Comparison of ENCODE assay signal across 11 cellular contexts in the genomic region with DNA sequence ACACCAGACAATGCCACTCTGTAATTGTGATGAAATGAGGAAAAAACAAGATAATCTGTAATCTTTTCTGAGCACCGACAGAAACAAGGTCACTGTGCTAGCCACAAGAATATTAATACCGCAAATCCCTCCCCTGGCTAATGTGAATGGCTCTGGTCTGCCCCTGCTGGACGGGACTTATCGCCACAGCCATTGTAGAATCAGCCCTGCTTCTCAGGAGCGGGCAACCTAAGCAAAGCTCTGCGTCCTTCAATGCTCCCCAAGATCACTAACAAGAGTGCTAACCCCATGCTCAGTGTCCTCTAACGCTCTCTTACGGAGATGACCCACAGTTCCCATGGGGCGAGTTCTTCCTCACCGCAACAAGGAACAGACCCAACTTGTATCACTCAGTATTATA. TPM values are rescaled to one million over a fixed set of nuclear protein-coding genes. Genes with fewer than 3 reads are reported as not detected.
DNase-seq lines count a peak whose midpoint lies in the region; ATAC-seq, FAIRE-seq and TF ChIP-seq lines count a peak whose summit lies in the region.
"Had no signal": no experiment of that assay in that cellular context is flagged by ENCODE, and none has a peak within 500 bp of the region (broad histone marks: within the 10 kb centered on the region; RNA-seq: fewer than 3 reads in every experiment).

No MANE protein-coding gene starts in this region.

- no peak overlapping the region for H3K4me2 ChIP-seq in hepatocyte

- no peak for ATAC-seq in pancreas
- ATAC-seq in GM21447 (IDR thresholded peaks at IDR 0.05; ENCODE audit: unreplicated experiment) = no peak

- H3K9me2 ChIP-seq in hepatocyte (replicated peaks; ENCODE audit: insufficient read depth) = no peaks in the 10 kb centered on the region

- no peak for FAIRE-seq in pancreas (lab: Jason Lieb, UNC)

- H3K27ac ChIP-seq in RWPE1 = no peak overlapping the region
- H3K27ac ChIP-seq in hepatocyte = no peak overlapping the region
- no peak overlapping the region for H3K27ac ChIP-seq in tibial artery
- no peak overlapping the region for H3K27ac ChIP-seq in pancreas

- intact Hi-C loops in tibial artery (cut with DNase I; ENCODE audit: low total_unique reads) (no loop called here), pancreas (cut with DNase I) (no loop called here)

- no peaks in the 10 kb centered on the region for H4K20me1 ChIP-seq in hepatocyte (ENCODE audit: insufficient read depth, poor library complexity, severe bottlenecking)

- WGBS in hepatocyte (ENCODE audit: low lambda C conversion rate, missing lambda C conversion rate) = 36% methylated on average over 10 of the region's 10 CpGs
- WGBS in pancreas, 2 donors = 60 to 61% methylated on average over 10 of the region's 10 CpGs

- POLR2A ChIA-PET in RWPE1 (lab: Yijun Ruan, JAX; ENCODE audit: low non-redundant PET) = no interaction called here

- peaks cover 30% of the 10 kb centered on the region for H3K27me3 ChIP-seq in hepatocyte
- H3K27me3 ChIP-seq in tibial artery = peaks cover 0 to 29% of the 10 kb centered on the region in 2 donors
- H3K27me3 ChIP-seq in pancreas = no peaks in the 10 kb centered on the region

- no peaks in the 10 kb centered on the region for H3K36me3 ChIP-seq in hepatocyte (replicated peaks; ENCODE audit: insufficient read depth, low read depth)
- H3K36me3 ChIP-seq in tibial artery = no peaks in the 10 kb centered on the region
- no peaks in the 10 kb centered on the region for H3K36me3 ChIP-seq in pancreas

- CTCF ChIA-PET in RWPE1 (lab: Yijun Ruan, JAX) = interaction anchor here (0.6 to 0.9 kb wide), 4 partner anchors 63 to 258 kb away, joined by 3 to 4 read pairs (median 4); no protein-coding TSS in a partner anchor

- no peak for DNase-seq in AG10803 (ENCODE audit: low read depth)
- DNase-seq in RWPE1 (ENCODE audit: low spot score) = peak; percentile 69
- no peak for DNase-seq in hepatocyte (ENCODE audit: low spot score)
- no peak for DNase-seq in tibial artery
- no peak for DNase-seq in pancreas
- no peak for DNase-seq in stimulated activated CD4-positive, alpha-beta T cell treated with anti-CD3 and anti-CD28 coated beads, Interleukin-15, amount 100 ng/mL, for 24 hours
- DNase-seq: activated B cell treated with CpG ODN at 0.5 μM for 24 hours, aorta had no signal

- TF ChIP-seq CTCF in AG10803 (conservative IDR thresholded peaks at IDR 0.05; ENCODE audit: low read length) (peak; percentile 42), GM12874 (IDR thresholded peaks at IDR 0.05; ENCODE audit: insufficient read depth, low read depth, low read length) (peak; percentile 41; the same call in 1 of the 2 replicates), RWPE1 (conservative IDR thresholded peaks at IDR 0.05; ENCODE audit: low read depth) (peak; percentile 27; the same call in 1 of the 2 replicates), hepatocyte (IDR thresholded peaks at IDR 0.05; ENCODE audit: poor library complexity) (peak; percentile 25), tibial artery (IDR thresholded peaks at IDR 0.05) (no peak), pancreas (IDR thresholded peaks at IDR 0.05) (no peak)

- H3K9me3 ChIP-seq in hepatocyte (ENCODE audit: low read depth) (no peaks in the 10 kb centered on the region), tibial artery (no peaks in the 10 kb centered on the region), pancreas (no peaks in the 10 kb centered on the region)

- H3K79me2 ChIP-seq in hepatocyte = no peaks in the 10 kb centered on the region

- H2AFZ ChIP-seq in hepatocyte = no peak overlapping the region

- H3K4me3 ChIP-seq in AG10803 (ENCODE audit: low read length) (no peak overlapping the region), hepatocyte (no peak overlapping the region), tibial artery (no peak overlapping the region), pancreas (no peak overlapping the region)

- no peaks in the 10 kb centered on the region for H3K4me1 ChIP-seq in hepatocyte (ENCODE audit: insufficient read depth)
- no peaks in the 10 kb centered on the region for H3K4me1 ChIP-seq in tibial artery
- H3K4me1 ChIP-seq in pancreas = no peaks in the 10 kb centered on the region

RNA-seq across cellular contexts. Expression of a gene that starts 42.7 kb away (rescaled TPM):
- total RNA-seq in hepatocyte (not detected in 2 replicates), pancreas (not detected)
- polyA plus RNA-seq in hepatocyte (not detected in 2 replicates), pancreas (not detected)
- total RNA-seq: activated B cell treated with CpG ODN at 0.5 μM for 24 hours, aorta, skeletal muscle tissue had no signal
- polyA plus RNA-seq: aorta had no signal

RNA-seq across cellular contexts. Expression of a gene that starts 48.2 kb away (rescaled TPM):
- total RNA-seq in hepatocyte (0.27 and 1.0 TPM in 2 replicates), pancreas (10 to 100 TPM in 1 of 6 donors, 1 to 10 TPM in 5; 2.7 to 21.2 (median 5.6) TPM)
- polyA plus RNA-seq in hepatocyte (0.11 and 1.4 TPM in 2 replicates), pancreas (10 to 100 TPM; 38.2 to 57.0 TPM)

RNA-seq across cellular contexts. Expression of a gene that starts 59.1 kb away (rescaled TPM):
- not detected in 2 replicates for total RNA-seq in hepatocyte
- not detected in 2 replicates for polyA plus RNA-seq in hepatocyte
- total RNA-seq in pancreas = not detected
- polyA plus RNA-seq in pancreas = not detected
- total RNA-seq: activated B cell treated with CpG ODN at 0.5 μM for 24 hours, aorta, skeletal muscle tissue had no signal
- polyA plus RNA-seq: aorta had no signal

Comparison
In these comparisons a context has a peak if more than half of its experiments do, and no peak if none do; other contexts are left out.
1. CTCF ChIP-seq: peak in AG10803 (single experiment), GM12874 (single experiment), RWPE1 (single experiment) and hepatocyte (single experiment); none in tibial artery (0 of 2) and pancreas (0 of 4).